In genomic region chr6:37019065-37019450, GRCh38 we compare ENCODE assay signal across 8 cellular contexts. TPM values are rescaled to one million over a fixed set of nuclear protein-coding genes. Genes with fewer than 3 reads are reported as not detected.
DNase-seq lines count a peak whose midpoint lies in the region; ATAC-seq lines count a peak whose summit lies in the region.

No MANE protein-coding gene starts in this region.

- peaks cover 6% of the 10 kb centered on the region for H3K36me3 Mint-ChIP-seq in activated CD4-positive, alpha-beta memory T cell treated with anti-CD3 and anti-CD28 coated beads, Interleukin-2, amount 10 ng/mL, durations not matched to agents 7 days and 5 days (ENCODE audit: low read depth)

- H2BK12ac ChIP-seq in mesenchymal stem cell (ENCODE audit: low read length in 2 of 2) = no peak overlapping the region

- H3K27me3 ChIP-seq in mesenchymal stem cell (ENCODE audit: control insufficient read depth in 1 of 2, insufficient read depth in 1 of 2, low read length in 2 of 2) = peaks cover 0 to 7% of the 10 kb centered on the region in 2 experiments

- H3K27me3 Mint-ChIP-seq in activated CD4-positive, alpha-beta memory T cell treated with anti-CD3 and anti-CD28 coated beads, Interleukin-2, amount 10 ng/mL, durations not matched to agents 7 days and 5 days = no peaks in the 10 kb centered on the region

- H3K4me1 ChIP-seq in mesenchymal stem cell (ENCODE audit: control insufficient read depth, insufficient read depth, low read depth, low read length) = peaks cover 17% of the 10 kb centered on the region

- H3K79me1 ChIP-seq in mesenchymal stem cell (replicated peaks; ENCODE audit: low read length, poor library complexity, severe bottlenecking) = no peaks in the 10 kb centered on the region

- no peak overlapping the region for H2AFZ ChIP-seq in mesenchymal stem cell (ENCODE audit: low read depth, low read length)

- H3K9ac ChIP-seq in mesenchymal stem cell (ENCODE audit: low read length) = no peak overlapping the region

- no peak overlapping the region for H2BK5ac ChIP-seq in mesenchymal stem cell (ENCODE audit: low read depth, low read length, poor library complexity, severe bottlenecking)

- no peak overlapping the region for H3K4me3 Mint-ChIP-seq in activated CD4-positive, alpha-beta memory T cell treated with anti-CD3 and anti-CD28 coated beads, Interleukin-2, amount 10 ng/mL, durations not matched to agents 7 days and 5 days

- peak overlapping the region; percentile 4 for H2AK5ac ChIP-seq in mesenchymal stem cell (ENCODE audit: low read length, severe bottlenecking)

- peak overlapping the region; percentile 43 for H4K91ac ChIP-seq in mesenchymal stem cell (ENCODE audit: low read length)

- no peak overlapping the region for H3K23ac ChIP-seq in mesenchymal stem cell (ENCODE audit: low read length in 2 of 2)

- H4K8ac ChIP-seq in mesenchymal stem cell (ENCODE audit: low read length) = no peak overlapping the region

- no peaks in the 10 kb centered on the region for H3K9me3 Mint-ChIP-seq in activated CD4-positive, alpha-beta memory T cell treated with anti-CD3 and anti-CD28 coated beads, Interleukin-2, amount 10 ng/mL, durations not matched to agents 7 days and 5 days

- H3K4me3 ChIP-seq in mesenchymal stem cell (ENCODE audit: insufficient read depth in 1 of 2, low read depth in 1 of 2, low read length in 2 of 2) = no peak overlapping the region

- CTCF ChIA-PET in activated CD4-positive, alpha-beta memory T cell treated with anti-CD3 and anti-CD28 coated beads, Interleukin-2, amount 10 ng/mL, durations not matched to agents 7 days and 5 days (lab: Charles Lee) = interaction anchor here (0.6 to 19.8 kb wide), 30 partner anchors 10 to 674 kb away, joined by 3 to 786 read pairs (median 7); partner anchors contain the start of genes C6orf89, FGD2, MTCH1 and PIM1

- no peak overlapping the region for H3K18ac ChIP-seq in mesenchymal stem cell (ENCODE audit: low read depth in 1 of 2, low read length in 2 of 2)

- H3K9me3 ChIP-seq in mesenchymal stem cell (ENCODE audit: control insufficient read depth, low read length) = no peaks in the 10 kb centered on the region

- ATAC-seq in HG03025 (IDR thresholded peaks at IDR 0.05; ENCODE audit: low FRiP score, unreplicated experiment) (no peak), HG02588 (IDR thresholded peaks at IDR 0.05; ENCODE audit: unreplicated experiment) (no peak), GM18870 (IDR thresholded peaks at IDR 0.05; ENCODE audit: unreplicated experiment) (no peak)

- H2BK120ac ChIP-seq in mesenchymal stem cell (ENCODE audit: low read depth, low read length) = no peak overlapping the region

- H3K4ac ChIP-seq in mesenchymal stem cell (ENCODE audit: low read depth in 1 of 2, low read length in 2 of 2) = no peak overlapping the region

- H3K27ac ChIP-seq in mesenchymal stem cell (ENCODE audit: low read length, poor library complexity, severe bottlenecking) = peak overlapping the region; percentile 29

- H3K4me2 ChIP-seq in mesenchymal stem cell (ENCODE audit: low read length, poor library complexity, severe bottlenecking) = no peak overlapping the region

- no peaks in the 10 kb centered on the region for H3K36me3 ChIP-seq in mesenchymal stem cell (ENCODE audit: control insufficient read depth in 1 of 2, insufficient read depth in 2 of 2, low read depth in 1 of 2, low read length in 2 of 2)

- POLR2A ChIA-PET in activated CD4-positive, alpha-beta memory T cell treated with anti-CD3 and anti-CD28 coated beads, Interleukin-2, amount 10 ng/mL, durations not matched to agents 7 days and 5 days (lab: Charles Lee) = interaction anchor here (0.9 to 18.6 kb wide), 11 partner anchors 10 to 295 kb away, joined by 3 to 557 read pairs (median 9); partner anchors contain the start of genes C6orf89 and PIM1

- H3K14ac ChIP-seq in mesenchymal stem cell (ENCODE audit: low read length in 2 of 2) = no peak overlapping the region

- no peak overlapping the region for H2BK15ac ChIP-seq in mesenchymal stem cell (ENCODE audit: low read depth, poor library complexity, severe bottlenecking)

- WGBS in mesenchymal stem cell = 93% methylated on average over 2 of the region's 2 CpGs

- DNase-seq in COR-L47 (lab: John Stamatoyannopoulos, UW) (peak; percentile 92), NCI-H1092 (lab: John Stamatoyannopoulos, UW) (peak; percentile 77), mesenchymal stem cell (no peak)
- no peak for DNase-seq in activated CD4-positive, alpha-beta memory T cell treated with anti-CD3 and anti-CD28 coated beads, Interleukin-2, amount 10 ng/mL, durations not matched to agents 7 days and 5 days
- DNase-seq in stimulated activated CD4-positive, alpha-beta T cell treated with anti-CD3 and anti-CD28 coated beads, Interleukin-1b, Interleukin-23, amount 100 ng/mL, for 48 hours = no peak

- H3K27ac Mint-ChIP-seq in activated CD4-positive, alpha-beta memory T cell treated with anti-CD3 and anti-CD28 coated beads, Interleukin-2, amount 10 ng/mL, durations not matched to agents 7 days and 5 days = peak overlapping the region; percentile 81

- H3K4me1 Mint-ChIP-seq in activated CD4-positive, alpha-beta memory T cell treated with anti-CD3 and anti-CD28 coated beads, Interleukin-2, amount 10 ng/mL, durations not matched to agents 7 days and 5 days = peaks cover 63% of the 10 kb centered on the region

RNA-seq across cellular contexts. Expression of gene FGD2, which starts 13.6 kb away (rescaled TPM):
- 1 to 10 TPM; 4.7 to 4.9 TPM for total RNA-seq in activated CD4-positive, alpha-beta memory T cell treated with anti-CD3 and anti-CD28 coated beads, Interleukin-2, amount 10 ng/mL, durations not matched to agents 7 days and 5 days
- 0.03 TPM for polyA plus RNA-seq in mesenchymal stem cell (2013, experiment 1 of 2)
- polyA plus RNA-seq in mesenchymal stem cell (2013, experiment 2 of 2) = not detected

RNA-seq across cellular contexts. Expression of gene MTCH1, which starts 33.1 kb away (rescaled TPM):
- 100 to 1,000 TPM; 131 TPM for total RNA-seq in activated CD4-positive, alpha-beta memory T cell treated with anti-CD3 and anti-CD28 coated beads, Interleukin-2, amount 10 ng/mL, durations not matched to agents 7 days and 5 days
- polyA plus RNA-seq in mesenchymal stem cell (2013, experiment 1 of 2) = 154 TPM
- 157 TPM for polyA plus RNA-seq in mesenchymal stem cell (2013, experiment 2 of 2)

Comparison
In these comparisons a context has a peak if more than half of its experiments do, and no peak if none do; other contexts are left out.
1. DNase-seq: peak in COR-L47 (single experiment) and NCI-H1092 (single experiment); none in activated CD4-positive, alpha-beta memory T cell treated with anti-CD3 and anti-CD28 coated beads, Interleukin-2, amount 10 ng/mL, durations not matched to agents 7 days and 5 days (single experiment), mesenchymal stem cell (single experiment) and stimulated activated CD4-positive, alpha-beta T cell treated with anti-CD3 and anti-CD28 coated beads, Interleukin-1b, Interleukin-23, amount 100 ng/mL, for 48 hours (single experiment).